In the genomic region with DNA sequence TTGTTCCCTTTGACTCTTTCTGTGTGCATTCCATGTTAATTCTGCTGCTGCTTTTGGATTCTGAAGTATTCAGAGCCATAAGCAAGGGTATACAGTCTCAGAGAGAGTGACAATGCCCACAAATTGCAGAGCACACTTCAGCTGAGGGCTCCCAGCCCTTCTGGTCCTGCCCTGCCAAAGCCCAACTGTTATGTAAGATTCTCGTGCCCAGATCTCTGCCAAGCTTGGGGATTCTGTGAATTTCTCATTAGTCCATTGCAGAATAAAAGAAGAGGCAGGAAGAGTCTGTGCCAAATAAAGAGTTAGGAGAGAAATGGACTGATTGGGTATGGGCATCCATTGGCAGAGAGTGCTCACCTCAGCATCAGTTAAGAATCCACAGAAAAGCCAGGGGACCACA, we compare ENCODE assay signal across 17 cellular contexts.
"Had no signal": no experiment of that assay in that cellular context is flagged by ENCODE, and none has a peak within 500 bp of the region (broad histone marks: within the 10 kb centered on the region; RNA-seq: fewer than 3 reads in every experiment).

No MANE protein-coding gene starts in this region.

- H3K9me3 Mint-ChIP-seq: activated naive CD4-positive, alpha-beta T cell treated with anti-CD3 and anti-CD28 coated beads, Interleukin-2, amount 10 ng/mL, durations not matched to agents 7 days and 5 days; neural progenitor cell; T-cell had no signal

- H3K36me3 ChIP-seq: neural progenitor cell, pancreas, thyroid gland, vagina had no signal

- H3K4me2 ChIP-seq: neural progenitor cell had no signal

- H3K4me1 ChIP-seq: neural progenitor cell, pancreas had no signal

- H2AFZ ChIP-seq: neural progenitor cell had no signal

- H3K9ac ChIP-seq: neural progenitor cell had no signal

- H3K27me3 Mint-ChIP-seq: activated naive CD4-positive, alpha-beta T cell treated with anti-CD3 and anti-CD28 coated beads, Interleukin-2, amount 10 ng/mL, durations not matched to agents 7 days and 5 days had no signal

- H3K4me3 ChIP-seq: coronary artery, lung, neural progenitor cell, pancreas, thyroid gland, vagina had no signal

- H3K9me3 ChIP-seq: pancreas, thyroid gland, vagina had no signal

- H3K4me3 Mint-ChIP-seq: activated naive CD4-positive, alpha-beta T cell treated with anti-CD3 and anti-CD28 coated beads, Interleukin-2, amount 10 ng/mL, durations not matched to agents 7 days and 5 days; neural progenitor cell; T-cell had no signal

- H3K4me1 Mint-ChIP-seq: activated naive CD4-positive, alpha-beta T cell treated with anti-CD3 and anti-CD28 coated beads, Interleukin-2, amount 10 ng/mL, durations not matched to agents 7 days and 5 days; T-cell had no signal

- H3K27ac Mint-ChIP-seq: activated naive CD4-positive, alpha-beta T cell treated with anti-CD3 and anti-CD28 coated beads, Interleukin-2, amount 10 ng/mL, durations not matched to agents 7 days and 5 days; neural progenitor cell; T-cell had no signal

- H3K27me3 ChIP-seq: neural progenitor cell, pancreas, thyroid gland, vagina had no signal

- H3K27ac ChIP-seq: coronary artery, neural progenitor cell, pancreas, thyroid gland, vagina, VCaP had no signal

- DNase-seq: activated CD4-positive, alpha-beta T cell treated with anti-CD3 and anti-CD28 coated beads for 1 hour; activated CD4-positive, alpha-beta T cell treated with anti-CD3 and anti-CD28 coated beads, Interleukin-2, amount 50 U/mL, for 4 hours; activated naive CD4-positive, alpha-beta T cell treated with anti-CD3 and anti-CD28 coated beads, Interleukin-2, amount 10 ng/mL, durations not matched to agents 7 days and 5 days; foreskin fibroblast; glutamatergic neuron; left cardiac atrium; pancreas; stimulated activated CD4-positive, alpha-beta T cell treated with anti-CD3 and anti-CD28 coated beads, Interleukin-12 subunit alpha, Interleukin-12 subunit beta, amount 100 ng/mL, for 4 hours; stimulated activated CD4-positive, alpha-beta T cell treated with anti-CD3 and anti-CD28 coated beads, Interleukin-2, amount 100 ng/mL, for 24 hours; T-cell; T1000 had no signal

- ATAC-seq: pancreas, T-cell had no signal

- H3K36me3 Mint-ChIP-seq: activated naive CD4-positive, alpha-beta T cell treated with anti-CD3 and anti-CD28 coated beads, Interleukin-2, amount 10 ng/mL, durations not matched to agents 7 days and 5 days; neural progenitor cell; T-cell had no signal
